Comparison of ENCODE assay signal across 26 cellular contexts in the genomic region with DNA sequence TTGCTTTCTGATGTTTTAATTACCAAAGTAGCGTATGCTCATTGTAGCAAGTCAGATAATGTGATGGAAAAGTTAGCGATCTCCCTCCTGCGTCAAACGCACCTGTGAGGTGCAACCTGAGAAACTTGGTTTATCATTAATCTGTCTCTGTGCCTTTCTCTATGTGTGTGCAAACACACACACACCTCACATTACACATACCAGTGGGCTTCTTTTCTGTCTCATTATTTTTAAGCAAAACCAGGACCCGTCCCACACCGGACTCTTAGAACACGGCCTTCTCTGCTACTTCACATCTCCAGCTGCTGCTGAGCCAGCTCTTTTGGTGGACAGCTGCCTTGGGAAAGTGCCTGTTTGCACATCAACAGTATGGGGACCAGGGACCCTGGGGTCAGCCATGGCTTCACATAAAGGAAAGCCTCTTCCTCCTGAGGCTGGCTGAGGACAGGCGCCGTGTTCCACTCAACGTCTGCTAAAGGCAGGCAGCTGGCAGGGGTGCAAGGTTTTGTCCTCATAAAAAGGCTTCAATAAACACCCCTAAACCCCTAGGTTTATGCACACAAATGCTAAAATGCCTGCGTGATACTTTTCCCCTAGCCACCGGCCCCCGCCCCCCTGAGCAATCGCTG. TPM values are rescaled to one million over a fixed set of nuclear protein-coding genes. Genes with fewer than 3 reads are reported as not detected.
DNase-seq lines count a peak whose midpoint lies in the region; ATAC-seq and TF ChIP-seq lines count a peak whose summit lies in the region.
"Had no signal": no experiment of that assay in that cellular context is flagged by ENCODE, and none has a peak within 500 bp of the region (broad histone marks: within the 10 kb centered on the region; RNA-seq: fewer than 3 reads in every experiment).

No MANE protein-coding gene starts in this region.

- H3K27me3 ChIP-seq in H9 (ENCODE audit: insufficient read depth, low read length): no peaks in the 10 kb centered on the region
- peaks cover 0 to 61% (median 14%) of the 10 kb centered on the region in 3 donors for H3K27me3 ChIP-seq in stomach
- H3K27me3 ChIP-seq: MG63, thyroid gland had no signal

- H3K23me2 ChIP-seq in H9 (ENCODE audit: insufficient read length, low read depth, low read length, poor library complexity, severe bottlenecking): no peaks in the 10 kb centered on the region

- H2BK5ac ChIP-seq in H9 (ENCODE audit: insufficient read length, low read length): no peak overlapping the region

- no peak overlapping the region for H3K14ac ChIP-seq in H9 (ENCODE audit: insufficient read depth, low read length)

- no peak overlapping the region for H4K91ac ChIP-seq in H9 (ENCODE audit: insufficient read length, low read depth, low read length)

- H4K5ac ChIP-seq in H9 (ENCODE audit: insufficient read length, low read depth, low read length): no peak overlapping the region

- no peaks in the 10 kb centered on the region for H4K20me1 ChIP-seq in H9 (ENCODE audit: control insufficient read depth, insufficient read depth, insufficient read length)

- no peaks in the 10 kb centered on the region for H3K79me1 ChIP-seq in H9 (ENCODE audit: insufficient read depth, low read depth, low read length, poor library complexity, severe bottlenecking)

- no peak overlapping the region for H3K27ac ChIP-seq in H9 (ENCODE audit: insufficient read length, low read depth, low read length)
- no peak overlapping the region for H3K27ac ChIP-seq in stomach
- H3K27ac ChIP-seq: thyroid gland, WERI-Rb-1 had no signal

- H3K4me1 Mint-ChIP-seq in H9: peaks cover 15 to 27% of the 10 kb centered on the region in 2 experiments
- H3K4me1 Mint-ChIP-seq: CD8-positive, alpha-beta memory T cell had no signal

- no peak overlapping the region for H3K56ac ChIP-seq in H9 (ENCODE audit: insufficient read length, low read depth, low read length)

- WGBS in H9 (ENCODE audit: extremely low coverage, insufficient read length, low lambda C conversion rate): no CpG with 5 or more reads among the region's 14 CpGs
- 37 to 49% (median 44%) methylated on average over 14 of the region's 14 CpGs for WGBS in stomach, 5 donors

- no peak overlapping the region for H2BK20ac ChIP-seq in H9 (ENCODE audit: low read depth, low read length, poor library complexity, severe bottlenecking)

- ATAC-seq in GM21786 (IDR thresholded peaks at IDR 0.05; ENCODE audit: unreplicated experiment): no peak
- ATAC-seq: Panc1 had no signal

- H3K4ac ChIP-seq in H9 (ENCODE audit: low read depth, low read length): no peak overlapping the region

- no peak overlapping the region for H2BK15ac ChIP-seq in H9 (ENCODE audit: low read depth, low read length)

- H3K18ac ChIP-seq in H9 (ENCODE audit: insufficient read length, low read depth, low read length): no peak overlapping the region

- peaks cover 7 to 11% (median 10%) of the 10 kb centered on the region in 3 experiments for H3K36me3 Mint-ChIP-seq in H9 (ENCODE audit: insufficient read depth in 1 of 3, low read depth in 3 of 3)
- H3K36me3 Mint-ChIP-seq: CD8-positive, alpha-beta memory T cell had no signal

- H3K4me1 ChIP-seq in H9 (ENCODE audit: insufficient read depth, low read length) (no peaks in the 10 kb centered on the region), stomach (no peaks in the 10 kb centered on the region)
- H3K4me1 ChIP-seq: HAP-1, prostate gland, thyroid gland had no signal

- H3T11ph ChIP-seq in H9 (ENCODE audit: low read length): no peak overlapping the region

- no peak overlapping the region for H3K23ac ChIP-seq in H9 (ENCODE audit: insufficient read length, low read depth, low read length)

- H2AK5ac ChIP-seq in H9 (ENCODE audit: insufficient read length, low read length): no peak overlapping the region

- no peak overlapping the region for H3K27ac Mint-ChIP-seq in H9

- H3K4me2 ChIP-seq in H9 (ENCODE audit: insufficient read depth, insufficient read length, low read length): no peak overlapping the region

- no peak overlapping the region for H3K4me3 ChIP-seq in stomach
- H3K4me3 ChIP-seq: HAP-1, MG63, prostate gland, thyroid gland had no signal

- TF ChIP-seq POLR2A in stomach (IDR thresholded peaks at IDR 0.05): no peak

- no peaks in the 10 kb centered on the region for H3K36me3 ChIP-seq in stomach
- H3K36me3 ChIP-seq: HAP-1, MG63, prostate gland, thyroid gland, WERI-Rb-1 had no signal

- H2BK120ac ChIP-seq in H9 (ENCODE audit: low read depth, low read length, poor library complexity, severe bottlenecking): no peak overlapping the region

- peaks cover 11 to 13% of the 10 kb centered on the region in 2 experiments for H3K9me3 Mint-ChIP-seq in H9
- H3K9me3 Mint-ChIP-seq: neural crest cell had no signal

- H4K8ac ChIP-seq in H9 (replicated peaks; ENCODE audit: insufficient read length, low read depth, low read length): no peak overlapping the region

- TF ChIP-seq CTCF in H9 (conservative IDR thresholded peaks at IDR 0.05): no peak
- TF ChIP-seq CTCF in stomach (IDR thresholded peaks at IDR 0.05): no peak

- H3K27me3 Mint-ChIP-seq in H9 (ENCODE audit: low read depth): peaks cover 10% of the 10 kb centered on the region

- TF ChIP-seq EP300 in stomach (IDR thresholded peaks at IDR 0.05): no peak

- no peaks in the 10 kb centered on the region for H3K79me2 ChIP-seq in H9 (ENCODE audit: insufficient read depth, low read length)

- H3K4me3 Mint-ChIP-seq in H9: no peak overlapping the region
- H3K4me3 Mint-ChIP-seq: brain, neural crest cell had no signal

- no peak overlapping the region for H3K9ac ChIP-seq in H9 (ENCODE audit: extremely low read depth, insufficient read length, low read length)

- DNase-seq in activated CD8-positive, alpha-beta memory T cell treated with anti-CD3 and anti-CD28 coated beads, Interleukin-2, amount 50 U/mL, for 48 hours: peak; percentile 22
- no peak for DNase-seq in activated CD8-positive, alpha-beta memory T cell treated with anti-CD3 and anti-CD28 coated beads, Interleukin-2, amount 50 U/mL, for 4 hours
- peak; percentile 24 for DNase-seq in H9
- DNase-seq in left kidney (ENCODE audit: low read depth, low spot score): peak; percentile 26
- peak; percentile 17 for DNase-seq in stomach
- no peak for DNase-seq in occipital lobe (lab: John Stamatoyannopoulos, UW)
- DNase-seq in GM03348 (ENCODE audit: low spot score): no peak
- DNase-seq: activated CD4-positive, alpha-beta T cell treated with anti-CD3 and anti-CD28 coated beads, Interleukin-2, amount 50 U/mL, for 1 hour; AML-193; CD8-positive, alpha-beta memory T cell; effector CD8-positive, alpha-beta T cell; KG1; MG63; NCI-H1105 treated with DMSO at 0.1 percent for 48 hours; NCI-H2029; NCI-H526 treated with DMSO at 0.1 percent for 48 hours; SHP77 treated with DMSO at 0.1 percent for 48 hours; stimulated activated naive CD4-positive, alpha-beta T cell treated with Interleukin-2 at 50 U/mL for 16 hours; thyroid gland; WERI-Rb-1 had no signal

- H2BK12ac ChIP-seq in H9 (ENCODE audit: insufficient read length, low read depth, low read length): no peak overlapping the region

- intact Hi-C loops in stomach (cut with DNase I; ENCODE audit: low total_unique reads): no loop called here

- no peaks in the 10 kb centered on the region for H3K9me3 ChIP-seq in H9 (ENCODE audit: control insufficient read depth, low read depth, low read length)
- peaks cover 0 to 8% (median 2%) of the 10 kb centered on the region in 4 donors for H3K9me3 ChIP-seq in stomach
- H3K9me3 ChIP-seq: HAP-1, prostate gland, thyroid gland had no signal

- H2AFZ ChIP-seq in H9 (ENCODE audit: low read length): no peak overlapping the region

RNA-seq across cellular contexts. Expression of a gene that starts 44.2 kb away (rescaled TPM):
- total RNA-seq in H9 (2021) (67.3 and 68.9 TPM in 2 replicates), stomach (10 to 100 TPM in 4 of 5 donors, 1 to 10 TPM in 1; 4.9 to 96.9 (median 26.7) TPM), occipital lobe (20.0 TPM)
- 100 to 1,000 TPM in 1 of 3 donors, 10 to 100 TPM in 2; 67.4 to 101 (median 90.0) TPM for polyA plus RNA-seq in stomach

RNA-seq across cellular contexts. Expression of a gene that starts 45.8 kb away (rescaled TPM):
- 62.5 and 63.7 TPM in 2 replicates for total RNA-seq in H9 (2021)
- 10 to 100 TPM in 4 of 5 donors, not detected in 1; 12.8 to 86.0 (median 39.7) TPM for total RNA-seq in stomach
- polyA plus RNA-seq in stomach: 10 to 100 TPM; 92.6 to 95.0 (median 93.3) TPM
- total RNA-seq in occipital lobe: 12.9 TPM

Comparison
In these comparisons a context has a peak if more than half of its experiments do, and no peak if none do; other contexts are left out.
1. DNase-seq: peak in activated CD8-positive, alpha-beta memory T cell treated with anti-CD3 and anti-CD28 coated beads, Interleukin-2, amount 50 U/mL, for 48 hours (single experiment), H9 (single experiment), left kidney (single experiment) and stomach (single experiment); none in activated CD8-positive, alpha-beta memory T cell treated with anti-CD3 and anti-CD28 coated beads, Interleukin-2, amount 50 U/mL, for 4 hours (single experiment), occipital lobe (single experiment) and GM03348 (single experiment).